8 cellular contexts compared by ENCODE assay signal in genomic region chr9:35731415-35732184, GRCh38. TPM values are rescaled to one million over a fixed set of nuclear protein-coding genes. Genes with fewer than 3 reads are reported as not detected.
A peak's percentile ranks its signal among the peaks of the same experiment; 100 is the strongest.
DNase-seq lines count a peak whose midpoint lies in the region; ATAC-seq and TF ChIP-seq lines count a peak whose summit lies in the region.

No MANE protein-coding gene starts in this region.

- peak; percentile 21 for DNase-seq in SIG-M5 treated with dmso at 0.1 percent for 504 hours (lab: John Stamatoyannopoulos, UW; ENCODE audit: unreplicated experiment)
- DNase-seq in SIG-M5 (lab: John Stamatoyannopoulos, UW): no peak
- no peak for DNase-seq in PC-3
- DNase-seq in endothelial cell (ENCODE audit: low spot score): no peak
- DNase-seq in ovary: no peak
- DNase-seq in kidney glomerular epithelial cell (lab: John Stamatoyannopoulos, UW): no peak
- no peak for DNase-seq in globus pallidus (ENCODE audit: low spot score)

- H3F3A ChIP-seq in PC-3 (ENCODE audit: low read length, unreplicated experiment): no peaks in the 10 kb centered on the region

- peak overlapping the region; percentile 59 for H3K27ac Mint-ChIP-seq in endothelial cell (ENCODE audit: unreplicated experiment)

- TF ChIP-seq CTCF in PC-3 (conservative IDR thresholded peaks at IDR 0.05; ENCODE audit: low read depth, low read length) (no peak), endothelial cell (IDR thresholded peaks at IDR 0.05; ENCODE audit: unreplicated experiment) (no peak), ovary (IDR thresholded peaks at IDR 0.05) (no peak)

- H3K27me3 ChIP-seq in PC-3 (ENCODE audit: low read length): no peaks in the 10 kb centered on the region
- no peaks in the 10 kb centered on the region for H3K27me3 ChIP-seq in ovary

- peaks cover 23% of the 10 kb centered on the region for H3K36me3 Mint-ChIP-seq in endothelial cell (ENCODE audit: low read depth, unreplicated experiment)

- H2AFZ ChIP-seq in PC-3 (ENCODE audit: low read length): peak overlapping the region; percentile 66

- peak overlapping the region; percentile 90 for H3K4me2 ChIP-seq in PC-3 (ENCODE audit: low read length)

- no peak for ATAC-seq in PC-3
- no peak for ATAC-seq in GM18861 (IDR thresholded peaks at IDR 0.05; ENCODE audit: unreplicated experiment)

- peak overlapping the region; percentile 90 for H3K4me3 ChIP-seq in PC-3 (ENCODE audit: low read length)
- H3K4me3 ChIP-seq in ovary: peak overlapping the region; percentile 92

- peak overlapping the region; percentile 92 for H3K4me3 Mint-ChIP-seq in endothelial cell (ENCODE audit: unreplicated experiment)

- H3K9ac ChIP-seq in PC-3 (ENCODE audit: low read length): peak overlapping the region; percentile 94

- BruUV-seq in PC-3 (replicated peaks; lab: Mats Ljungman, UMichigan): TSS peak; percentile 55

- H3K9me3 ChIP-seq in PC-3 (ENCODE audit: low read length) (no peaks in the 10 kb centered on the region), ovary (no peaks in the 10 kb centered on the region)

- peaks cover 65% of the 10 kb centered on the region for H3K79me2 ChIP-seq in PC-3 (ENCODE audit: low read length)

- H3K4me1 ChIP-seq in PC-3 (ENCODE audit: insufficient read depth, low read length): peaks cover 54% of the 10 kb centered on the region
- H3K4me1 ChIP-seq in ovary (ENCODE audit: insufficient read depth): peaks cover 34% of the 10 kb centered on the region

- TF ChIP-seq EP300 in ovary (IDR thresholded peaks at IDR 0.05): no peak

- H3K27ac ChIP-seq in PC-3 (ENCODE audit: low read length) (peak overlapping the region; percentile 84), ovary (peak overlapping the region; percentile 92 to 96)

- CTCF ChIA-PET in PC-3 (lab: Charles Lee): interaction anchor here (1.1 to 1.3 kb wide), 2 partner anchors 35 to 70 kb away, joined by 3 to 5 read pairs; no protein-coding TSS in a partner anchor

- 0 to 2% (median 2%) methylated on average over 29 to 47 of the region's 47 CpGs for WGBS in ovary, 3 donors

- POLR2A ChIA-PET in PC-3 (lab: Charles Lee; ENCODE audit: unreplicated experiment): interaction anchor here (0.6 to 1.8 kb wide), 3 partner anchors 18 to 628 kb away, joined by 3 to 6 read pairs (median 5); no protein-coding TSS in a partner anchor

- H3K36me3 ChIP-seq in PC-3 (ENCODE audit: low read depth, low read length) (peaks cover 13% of the 10 kb centered on the region; the same call in 1 of the 2 replicates), ovary (no peaks in the 10 kb centered on the region)

- TF ChIP-seq POLR2A in ovary (IDR thresholded peaks at IDR 0.05): no peak

- intact Hi-C loops in PC-3 (cut with micrococcal nuclease): loop anchor here (1.0 kb wide), 1 partner anchor 127 kb away; no protein-coding TSS in a partner anchor
- intact Hi-C loops in ovary (cut with DNase I): loop anchor here in 1 of 4 donors (5.0 kb wide), 1 partner anchor 69 kb away; no protein-coding TSS in a partner anchor

- H4K20me1 ChIP-seq in PC-3 (ENCODE audit: low read length): no peaks in the 10 kb centered on the region

- H3K9me3 Mint-ChIP-seq in endothelial cell (ENCODE audit: unreplicated experiment): no peaks in the 10 kb centered on the region

- no peaks in the 10 kb centered on the region for H3K9me2 ChIP-seq in PC-3 (replicated peaks; ENCODE audit: low read length)

- H3K27me3 Mint-ChIP-seq in endothelial cell (ENCODE audit: unreplicated experiment): peaks cover 12% of the 10 kb centered on the region

- H3K4me1 Mint-ChIP-seq in endothelial cell (ENCODE audit: unreplicated experiment): peaks cover 20% of the 10 kb centered on the region

RNA-seq across cellular contexts. Expression of gene TLN1, which starts 0.4 kb away (rescaled TPM):
- total RNA-seq in PC-3 (2014; rRNA removed) (118 and 153 TPM in 2 replicates), endothelial cell (ENCODE audit: unreplicated experiment) (370 TPM), ovary (100 to 1,000 TPM; 106 to 344 (median 271) TPM)
- 100 to 1,000 TPM; 124 to 292 TPM for polyA plus RNA-seq in ovary

RNA-seq across cellular contexts. Expression of gene CREB3, which starts 0.9 kb away (rescaled TPM):
- total RNA-seq in PC-3 (2014; rRNA removed) (34.8 and 47.1 TPM in 2 replicates), endothelial cell (ENCODE audit: unreplicated experiment) (29.2 TPM), ovary (10 to 100 TPM; 31.2 to 41.5 (median 36.6) TPM)
- polyA plus RNA-seq in ovary: 10 to 100 TPM; 32.3 to 39.8 TPM

RNA-seq across cellular contexts. Expression of gene GBA2, which starts 17.4 kb away (rescaled TPM):
- total RNA-seq in PC-3 (2014; rRNA removed) (60.9 and 81.7 TPM in 2 replicates), endothelial cell (ENCODE audit: unreplicated experiment) (200 TPM), ovary (10 to 100 TPM; 35.1 to 73.2 (median 44.5) TPM)
- 10 to 100 TPM; 27.8 to 54.7 TPM for polyA plus RNA-seq in ovary

RNA-seq across cellular contexts. Expression of gene RGP1, which starts 17.5 kb away (rescaled TPM):
- 13.8 and 14.3 TPM in 2 replicates for total RNA-seq in PC-3 (2014; rRNA removed)
- 51.4 TPM for total RNA-seq in endothelial cell (ENCODE audit: unreplicated experiment)
- 10 to 100 TPM in 6 of 7 donors, 1 to 10 TPM in 1; 9.4 to 32.3 (median 26.6) TPM for total RNA-seq in ovary
- polyA plus RNA-seq in ovary: 10 to 100 TPM; 13.4 to 17.0 TPM

RNA-seq across cellular contexts. Expression of gene MSMP, which starts 22.5 kb away (rescaled TPM):
- total RNA-seq in PC-3 (2014; rRNA removed) (145 and 149 TPM in 2 replicates), endothelial cell (ENCODE audit: unreplicated experiment) (2.8 TPM), ovary (1 to 10 TPM in 1 of 7 donors, under 1 TPM in 1, not detected in 5; 0.40 to 4.4 TPM)
- under 1 TPM in 1 of 2 donors, not detected in 1; 0.41 TPM for polyA plus RNA-seq in ovary
